8 cellular contexts compared by ENCODE assay signal in the genomic region with DNA sequence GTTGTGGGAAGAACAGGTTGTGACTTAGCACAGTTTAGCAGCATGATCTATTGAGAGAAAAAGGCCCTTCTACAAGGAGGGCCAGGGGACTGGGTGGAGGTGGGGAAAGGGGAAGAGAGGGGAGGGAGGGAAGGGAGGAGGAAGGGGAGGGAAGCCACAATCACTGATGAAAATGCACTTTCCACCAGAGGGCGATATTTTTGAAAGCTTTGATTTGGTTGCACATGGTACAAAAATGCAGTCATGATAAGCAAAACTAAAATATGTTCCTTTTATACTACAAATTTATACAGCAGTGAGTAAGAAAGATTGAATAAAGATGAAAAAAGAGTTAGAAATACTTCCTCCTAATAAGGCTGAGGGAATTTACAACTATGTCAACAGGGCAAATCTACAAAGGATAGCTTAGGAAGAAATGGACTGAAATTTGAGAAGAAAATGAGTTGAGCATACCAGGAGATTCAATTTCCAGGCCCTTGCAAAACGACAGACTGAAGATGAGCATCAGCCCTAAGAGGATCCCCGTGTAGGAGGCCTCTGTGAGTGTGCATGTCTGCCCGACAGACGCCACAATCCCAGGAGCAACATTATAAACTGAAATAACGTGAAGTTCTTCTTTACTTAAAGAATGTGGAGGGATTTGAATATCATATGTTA. TPM values are rescaled to one million over a fixed set of nuclear protein-coding genes. Genes with fewer than 3 reads are reported as not detected.
DNase-seq lines count a peak whose midpoint lies in the region; ATAC-seq, FAIRE-seq and TF ChIP-seq lines count a peak whose summit lies in the region.

No MANE protein-coding gene starts in this region.

- CTCF ChIA-PET in PC-3 (lab: Charles Lee): no interaction called here
- CTCF ChIA-PET in H1 (lab: Charles Lee; ENCODE audit: partially characterized antibody): interaction anchor here (0.7 to 6.6 kb wide), 27 partner anchors 8 to 391 kb away, joined by 3 to 38 read pairs (median 3); no protein-coding TSS in a partner anchor

- H2AFZ ChIP-seq in PC-3 (ENCODE audit: low read length) (no peak overlapping the region), H1 (ENCODE audit: low read length) (no peak overlapping the region)

- no peak overlapping the region for H2BK120ac ChIP-seq in H1 (replicated peaks; ENCODE audit: low read depth, low read length)

- H2BK12ac ChIP-seq in H1 (ENCODE audit: low read depth, low read length): no peak overlapping the region

- H3F3A ChIP-seq in PC-3 (ENCODE audit: low read length, unreplicated experiment): no peaks in the 10 kb centered on the region

- no peaks in the 10 kb centered on the region for H4K20me1 ChIP-seq in PC-3 (ENCODE audit: low read length)
- peaks cover 0 to 2% of the 10 kb centered on the region in 2 experiments for H4K20me1 ChIP-seq in H1 (replicated peaks in 1 of 2; ENCODE audit: control insufficient read depth in 1 of 2, insufficient read depth in 2 of 2, low read length in 2 of 2)

- H2BK15ac ChIP-seq in H1 (ENCODE audit: low read length): no peak overlapping the region

- intact Hi-C loops in PC-3 (cut with micrococcal nuclease): loop anchor here (1.0 to 5.0 kb wide), 2 partner anchors 44 to 1301 kb away; no protein-coding TSS in a partner anchor

- no peaks in the 10 kb centered on the region for H3K79me2 ChIP-seq in PC-3 (ENCODE audit: low read length)
- H3K79me2 ChIP-seq in H1 (ENCODE audit: control insufficient read depth in 1 of 2, insufficient read depth in 2 of 2, low read length in 2 of 2): no peaks in the 10 kb centered on the region

- H3K4ac ChIP-seq in H1 (replicated peaks; ENCODE audit: insufficient read length, low read depth, low read length): no peak overlapping the region

- no peak overlapping the region for H4K5ac ChIP-seq in H1 (ENCODE audit: insufficient read length, low read depth, low read length)

- FAIRE-seq in H1 (lab: Jason Lieb, UNC): peak; percentile 50

- H3K4me3 ChIP-seq in PC-3 (ENCODE audit: low read length) (no peak overlapping the region), H1 (ENCODE audit: extremely low read depth in 1 of 4, insufficient read depth in 2 of 4, low read depth in 3 of 4, low read length in 4 of 4) (no peak overlapping the region)

- TF ChIP-seq CTCF in PC-3 (conservative IDR thresholded peaks at IDR 0.05; ENCODE audit: low read depth, low read length) (peak; percentile 72), H1 (IDR thresholded peaks at IDR 0.05; ENCODE audit: control extremely low read depth in 1 of 3, insufficient read depth in 1 of 3, low read depth in 1 of 3, low read length in 3 of 3) (peak; percentile 22 to 54 (median 37)), nephron (IDR thresholded peaks at IDR 0.05; ENCODE audit: unreplicated experiment in 3 of 3) (peak; percentile 35 to 61 (median 44))

- peaks cover 16% of the 10 kb centered on the region for H3K36me3 ChIP-seq in PC-3 (ENCODE audit: low read depth, low read length)
- peaks cover 0 to 19% (median 8%) of the 10 kb centered on the region in 4 experiments; a peak in 4 of 8 replicates for H3K36me3 ChIP-seq in H1 (ENCODE audit: control insufficient read depth in 2 of 4, insufficient read depth in 4 of 4, low read length in 3 of 4)

- ATAC-seq in HG03571 (IDR thresholded peaks at IDR 0.05; ENCODE audit: unreplicated experiment) (peak; percentile 53), PC-3 (peak; percentile 77), HG03469 (IDR thresholded peaks at IDR 0.05; ENCODE audit: unreplicated experiment) (no peak), HG03045 (IDR thresholded peaks at IDR 0.05; ENCODE audit: unreplicated experiment) (no peak)

- H3K56ac ChIP-seq in H1 (replicated peaks; ENCODE audit: insufficient read length, low read depth, low read length): no peak overlapping the region

- peaks cover 59% of the 10 kb centered on the region for H3K36me3 Mint-ChIP-seq in nephron (ENCODE audit: low read depth)

- 83% methylated on average over 5 of the region's 6 CpGs; no CpG with 5 or more reads in 1 of the 2 experiments for WGBS in H1 (ENCODE audit: extremely low coverage in 1 of 2, insufficient coverage in 1 of 2, insufficient read length in 1 of 2, insufficient replicate concordance in 2 of 2, low coverage in 1 of 2, low lambda C conversion rate in 2 of 2, missing lambda C conversion rate in 1 of 2), 2 experiments

- no peak overlapping the region for H4K91ac ChIP-seq in H1 (replicated peaks; ENCODE audit: insufficient read length, low read length)

- no peak overlapping the region for H3K18ac ChIP-seq in H1 (ENCODE audit: extremely low read depth, low read length)

- H2BK20ac ChIP-seq in H1 (ENCODE audit: low read length): no peak overlapping the region

- H2AK5ac ChIP-seq in H1 (ENCODE audit: low read depth, low read length): no peak overlapping the region

- no peaks in the 10 kb centered on the region; the same call in 1 of the 2 replicates for H3K23me2 ChIP-seq in H1 (ENCODE audit: low read depth, low read length)

- H3K9ac ChIP-seq in PC-3 (ENCODE audit: low read length) (no peak overlapping the region), H1 (replicated peaks in 1 of 4; ENCODE audit: extremely low read depth in 1 of 4, low read depth in 3 of 4, low read length in 3 of 4) (no peak overlapping the region)

- no peak for TF ChIP-seq POLR2A in H1 (IDR thresholded peaks at IDR 0.05; ENCODE audit: control extremely low read depth in 1 of 2, low read depth in 2 of 2, low read length in 2 of 2)

- peaks cover 9% of the 10 kb centered on the region for H3K4me1 Mint-ChIP-seq in nephron

- H3K27ac ChIP-seq in PC-3 (ENCODE audit: low read length) (no peak overlapping the region), H1 (ENCODE audit: low read depth, low read length) (no peak overlapping the region)

- BruUV-seq in PC-3 (replicated peaks; lab: Mats Ljungman, UMichigan): no TSS peak

- no peaks in the 10 kb centered on the region for H3K27me3 ChIP-seq in PC-3 (ENCODE audit: low read length)
- no peaks in the 10 kb centered on the region for H3K27me3 ChIP-seq in H1 (replicated peaks in 1 of 4; ENCODE audit: control insufficient read depth in 3 of 4, extremely low read depth in 1 of 4, insufficient read depth in 3 of 4, low read length in 3 of 4)

- peak; percentile 35 to 40; a peak in 3 of 4 replicates for TF ChIP-seq RAD21 in H1 (IDR thresholded peaks at IDR 0.05 in 1 of 2, conservative IDR thresholded peaks at IDR 0.05 in 1 of 2; ENCODE audit: low read depth in 2 of 2, low read length in 2 of 2)

- DNase-seq in A172 (ENCODE audit: low spot score): peak; percentile 77
- peak; percentile 74 for DNase-seq in EH (ENCODE audit: low read depth)
- DNase-seq in PC-3: peak; percentile 79
- DNase-seq in H1 (ENCODE audit: low read depth in 1 of 2, low spot score in 2 of 2): no peak

- no peak overlapping the region for H3K4me2 ChIP-seq in PC-3 (ENCODE audit: low read length)
- H3K4me2 ChIP-seq in H1 (ENCODE audit: insufficient read depth in 1 of 2, low read depth in 2 of 2, low read length in 2 of 2): no peak overlapping the region

- POLR2A ChIA-PET in PC-3 (lab: Charles Lee; ENCODE audit: unreplicated experiment): no interaction called here
- POLR2A ChIA-PET in H1 (lab: Charles Lee; ENCODE audit: partially characterized antibody): interaction anchor here (0.7 to 1.7 kb wide), 4 partner anchors 8 to 33 kb away, joined by 3 to 7 read pairs (median 3); a partner anchor contains a TSS

- H3K4me1 ChIP-seq in PC-3 (ENCODE audit: insufficient read depth, low read length) (no peaks in the 10 kb centered on the region), H1 (replicated peaks in 1 of 4; ENCODE audit: control insufficient read depth in 3 of 4, insufficient read depth in 4 of 4, low read length in 3 of 4) (no peaks in the 10 kb centered on the region)

- no peak overlapping the region for H4K8ac ChIP-seq in H1 (ENCODE audit: extremely low read depth, insufficient read depth, low read length)

- H3K9me2 ChIP-seq in PC-3 (replicated peaks; ENCODE audit: low read length): no peaks in the 10 kb centered on the region

- no peak overlapping the region for H2BK5ac ChIP-seq in H1 (ENCODE audit: low read depth, low read length)

- no peak overlapping the region for H3K14ac ChIP-seq in H1 (ENCODE audit: insufficient read length)

- H3K79me1 ChIP-seq in H1 (ENCODE audit: low read depth, low read length): no peaks in the 10 kb centered on the region

- peaks cover 13% of the 10 kb centered on the region for H3K9me3 Mint-ChIP-seq in nephron

- no peaks in the 10 kb centered on the region for H3K27me3 Mint-ChIP-seq in nephron (ENCODE audit: low read depth)

- peak overlapping the region; percentile 47 to 52 (median 47) for H3K27ac Mint-ChIP-seq in nephron

- no peak overlapping the region for H3K4me3 Mint-ChIP-seq in nephron

- H3K23ac ChIP-seq in H1 (ENCODE audit: insufficient read length): no peak overlapping the region

- TF ChIP-seq EP300 in H1 (IDR thresholded peaks at IDR 0.05; ENCODE audit: borderline replicate concordance in 1 of 2, low read depth in 2 of 2, low read length in 2 of 2): no peak

- H3K9me3 ChIP-seq in PC-3 (ENCODE audit: low read length): no peaks in the 10 kb centered on the region
- H3K9me3 ChIP-seq in H1 (ENCODE audit: insufficient read depth in 2 of 2, low read depth in 1 of 2, low read length in 1 of 2): no peaks in the 10 kb centered on the region

RNA-seq across cellular contexts. Expression of a gene that starts 17.2 kb away (rescaled TPM):
- total RNA-seq in A172 (2014; rRNA removed; shearing (Covaris generic)): 21.4 and 22.5 TPM in 2 replicates
- 28.6 and 29.1 TPM in 2 replicates for total RNA-seq in PC-3 (2014; rRNA removed)
- 31.4 and 37.2 TPM in 2 replicates for total RNA-seq in H1 (2021; fragmentation: NEBNext Ultra II Directional; extraction: Animal tissue kit (Norgen Biotek cat#: 25700))
- polyA plus RNA-seq in H1 (2011; rRNA removed): 12.9 and 13.6 TPM in 2 replicates
- polyA plus RNA-seq in H1 (2011; cell fraction: cytosol; rRNA removed): 22.5 TPM
- 28.4 TPM for polyA plus RNA-seq in H1 (2011; cell fraction: nucleus; rRNA removed)
- polyA plus RNA-seq in H1 (2012, experiment 1 of 2): 24.6 to 32.5 TPM (median 25.7 TPM) in 4 replicates
- 5.9 TPM for polyA plus RNA-seq in H1 (2012, experiment 2 of 2)
- 27.9 TPM for polyA plus RNA-seq in H1 (2013, experiment 1 of 2)
- polyA plus RNA-seq in H1 (2013, experiment 2 of 2): 26.7 TPM
- polyA minus RNA-seq in H1 (2011; rRNA and poly(A)+ RNA removed): 18.9 and 19.0 TPM in 2 replicates
- polyA minus RNA-seq in H1 (2011; cell fraction: cytosol; rRNA and poly(A)+ RNA removed): 15.1 TPM
- polyA minus RNA-seq in H1 (2011; cell fraction: nucleus; rRNA and poly(A)+ RNA removed): 44.6 TPM

RNA-seq across cellular contexts. Expression of a gene that starts 18.1 kb away (rescaled TPM):
- total RNA-seq in A172 (2014; rRNA removed; shearing (Covaris generic)): 186 and 248 TPM in 2 replicates
- total RNA-seq in PC-3 (2014; rRNA removed): 109 and 149 TPM in 2 replicates
- total RNA-seq in H1 (2021; fragmentation: NEBNext Ultra II Directional; extraction: Animal tissue kit (Norgen Biotek cat#: 25700)): 150 and 155 TPM in 2 replicates
- polyA plus RNA-seq in H1 (2011; rRNA removed): 78.7 and 115 TPM in 2 replicates
- 169 TPM for polyA plus RNA-seq in H1 (2011; cell fraction: cytosol; rRNA removed)
- polyA plus RNA-seq in H1 (2011; cell fraction: nucleus; rRNA removed): 96.8 TPM
- polyA plus RNA-seq in H1 (2012, experiment 1 of 2): 165 to 214 TPM (median 182 TPM) in 4 replicates
- polyA plus RNA-seq in H1 (2012, experiment 2 of 2): 60.1 TPM
- 107 TPM for polyA plus RNA-seq in H1 (2013, experiment 1 of 2)
- polyA plus RNA-seq in H1 (2013, experiment 2 of 2): 106 TPM
- polyA minus RNA-seq in H1 (2011; rRNA and poly(A)+ RNA removed): 107 and 121 TPM in 2 replicates
- 83.2 TPM for polyA minus RNA-seq in H1 (2011; cell fraction: cytosol; rRNA and poly(A)+ RNA removed)
- 78.8 TPM for polyA minus RNA-seq in H1 (2011; cell fraction: nucleus; rRNA and poly(A)+ RNA removed)

RNA-seq across cellular contexts. Expression of a gene that starts 41.3 kb away (rescaled TPM):
- total RNA-seq in A172 (2014; rRNA removed; shearing (Covaris generic)): not detected in 2 replicates
- 3.6 TPM in 1 of 2 replicates, not detected in the other for total RNA-seq in PC-3 (2014; rRNA removed)
- 10.4 and 11.5 TPM in 2 replicates for total RNA-seq in H1 (2021; fragmentation: NEBNext Ultra II Directional; extraction: Animal tissue kit (Norgen Biotek cat#: 25700))
- polyA plus RNA-seq in H1 (2011; rRNA removed): 4.3 and 4.6 TPM in 2 replicates
- 5.4 TPM for polyA plus RNA-seq in H1 (2011; cell fraction: cytosol; rRNA removed)
- 7.2 TPM for polyA plus RNA-seq in H1 (2011; cell fraction: nucleus; rRNA removed)
- 4.5 to 6.0 TPM (median 4.9 TPM) in 4 replicates for polyA plus RNA-seq in H1 (2012, experiment 1 of 2)
- polyA plus RNA-seq in H1 (2012, experiment 2 of 2): 2.0 TPM
- polyA plus RNA-seq in H1 (2013, experiment 1 of 2): 11.7 TPM
- polyA plus RNA-seq in H1 (2013, experiment 2 of 2): 12.0 TPM
- polyA minus RNA-seq in H1 (2011; rRNA and poly(A)+ RNA removed): 2.8 and 4.6 TPM in 2 replicates
- 6.0 TPM for polyA minus RNA-seq in H1 (2011; cell fraction: cytosol; rRNA and poly(A)+ RNA removed)
- polyA minus RNA-seq in H1 (2011; cell fraction: nucleus; rRNA and poly(A)+ RNA removed): 7.4 TPM

Comparison
In these comparisons a context has a peak if more than half of its experiments do, and no peak if none do; other contexts are left out.
1. DNase-seq: peak in A172 (single experiment), EH (single experiment) and PC-3 (single experiment); none in H1 (0 of 2).
2. ATAC-seq: peak in HG03571 (single experiment) and PC-3 (single experiment); none in HG03469 (single experiment) and HG03045 (single experiment).
3. Peak in every context shown above with its lines, with median percentiles within 50 percentile points of each other: CTCF ChIP-seq.